Comparison of ENCODE assay signal across 9 cellular contexts in the genomic region with DNA sequence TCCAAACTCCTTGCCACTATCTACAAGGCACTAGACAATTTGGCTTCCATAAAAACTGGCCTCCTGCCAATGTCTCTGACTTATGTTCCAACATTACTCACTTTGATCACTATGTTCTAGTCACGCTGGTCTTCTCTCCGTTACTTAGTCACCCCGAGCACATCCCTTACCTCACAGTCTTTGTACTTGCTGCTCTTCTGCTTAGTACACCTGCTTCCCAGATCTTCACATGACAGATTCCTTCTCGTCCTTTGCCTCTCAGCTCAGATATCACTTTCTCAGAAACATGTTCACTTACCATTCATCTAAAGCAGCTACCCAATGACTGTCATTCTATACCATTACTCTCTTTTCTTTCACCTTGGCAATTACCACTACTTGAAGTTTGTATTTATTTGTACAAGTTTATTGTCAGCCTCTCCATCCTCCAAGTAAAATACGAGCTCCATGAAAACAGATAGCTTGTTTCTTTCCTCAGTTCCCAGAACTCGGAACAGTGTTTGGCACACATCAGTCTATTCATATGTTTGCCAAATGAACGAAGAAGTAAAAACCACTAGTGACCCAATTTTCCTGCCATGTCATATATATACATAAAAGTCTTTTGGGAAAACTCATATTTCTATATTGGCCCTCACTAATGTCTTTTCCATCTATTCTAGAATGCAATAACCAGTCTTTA. TPM values are rescaled to one million over a fixed set of nuclear protein-coding genes. Genes with fewer than 3 reads are reported as not detected.
DNase-seq lines count a peak whose midpoint lies in the region; ATAC-seq and TF ChIP-seq lines count a peak whose summit lies in the region.
"Had no signal": no experiment of that assay in that cellular context is flagged by ENCODE, and none has a peak within 500 bp of the region (broad histone marks: within the 10 kb centered on the region; RNA-seq: fewer than 3 reads in every experiment).

No MANE protein-coding gene starts in this region.

- intact Hi-C loops in body of pancreas (cut with DNase I), result no loop called here
- intact Hi-C loops in right lobe of liver (cut with DNase I), result no loop called here

- DNase-seq in AG04449 (ENCODE audit: low read depth, low spot score) (peak; percentile 60), HS-5 (ENCODE audit: low read depth) (peak; percentile 79), body of pancreas (peak in 3 of 4 donors; percentile 35 to 43 (median 38)), right lobe of liver (no peak), OCI-M2 (lab: John Stamatoyannopoulos, UW; ENCODE audit: unreplicated experiment) (no peak), HuH-7.5 (ENCODE audit: low spot score) (no peak), endodermal cell (no peak)

- POLR2A ChIA-PET in AG04449 (lab: Yijun Ruan, JAX), result no interaction called here

- TF ChIP-seq POLR2A in body of pancreas (IDR thresholded peaks at IDR 0.05) (no peak), right lobe of liver (IDR thresholded peaks at IDR 0.05) (no peak)

- H3K27me3 ChIP-seq in body of pancreas, result no peaks in the 10 kb centered on the region
- H3K27me3 ChIP-seq in right lobe of liver, result no peaks in the 10 kb centered on the region
- H3K27me3 ChIP-seq in endodermal cell (ENCODE audit: control insufficient read depth, insufficient read depth, low read length, poor library complexity, severe bottlenecking), result peaks cover 23% of the 10 kb centered on the region
- H3K27me3 ChIP-seq: SJSA1 had no signal

- H3K27ac ChIP-seq in body of pancreas, result peak overlapping the region in 1 of 4 donors; percentile 61
- peak overlapping the region in 1 of 3 donors; percentile 68 for H3K27ac ChIP-seq in right lobe of liver
- H3K27ac ChIP-seq in endodermal cell (ENCODE audit: low read depth, low read length), result no peak overlapping the region
- H3K27ac ChIP-seq: SJSA1 had no signal

- H3K4me1 ChIP-seq in body of pancreas (peaks cover 28% of the 10 kb centered on the region), right lobe of liver (peaks cover 0 to 26% (median 8%) of the 10 kb centered on the region in 4 donors), endodermal cell (ENCODE audit: control insufficient read depth, insufficient read depth, low read length) (no peaks in the 10 kb centered on the region)

- TF ChIP-seq CTCF in AG04449 (IDR thresholded peaks at IDR 0.05; ENCODE audit: insufficient read depth, low read length, missing control alignments) (no peak), body of pancreas (IDR thresholded peaks at IDR 0.05) (no peak), right lobe of liver (IDR thresholded peaks at IDR 0.05) (no peak), endodermal cell (conservative IDR thresholded peaks at IDR 0.05) (no peak)

- 64 to 71% methylated on average over 7 of the region's 7 CpGs for WGBS in body of pancreas, 2 donors
- WGBS in right lobe of liver (ENCODE audit: insufficient coverage, low coverage, low lambda C conversion rate, missing lambda C conversion rate), result 52% methylated on average over 7 of the region's 7 CpGs
- WGBS in endodermal cell (ENCODE audit: insufficient coverage in 1 of 2, insufficient read length in 1 of 2), 2 experiments, result 88 to 89% methylated on average over 5 to 7 of the region's 7 CpGs

- H3K9me3 ChIP-seq in body of pancreas (no peaks in the 10 kb centered on the region), right lobe of liver (no peaks in the 10 kb centered on the region), endodermal cell (ENCODE audit: control insufficient read depth, low read length) (no peaks in the 10 kb centered on the region)
- H3K9me3 ChIP-seq: SJSA1 had no signal

- H3K27ac Mint-ChIP-seq in endodermal cell, result no peak overlapping the region

- H3K36me3 ChIP-seq in body of pancreas (replicated peaks in 1 of 2; ENCODE audit: insufficient read depth in 1 of 2, low read depth in 2 of 2) (no peaks in the 10 kb centered on the region), right lobe of liver (peaks cover 0 to 4% (median 0%) of the 10 kb centered on the region in 4 donors), endodermal cell (ENCODE audit: control insufficient read depth, insufficient read depth, low read length) (no peaks in the 10 kb centered on the region)
- H3K36me3 ChIP-seq: SJSA1 had no signal

- no peak overlapping the region for H3K9ac ChIP-seq in endodermal cell (ENCODE audit: extremely low read depth, low read length, poor library complexity, severe bottlenecking)

- H3K27me3 Mint-ChIP-seq in endodermal cell (ENCODE audit: insufficient read depth), result peaks cover 2% of the 10 kb centered on the region

- CTCF ChIA-PET in AG04449 (lab: Yijun Ruan, JAX), result interaction anchor here (0.8 kb wide), 1 partner anchor 10 kb away, joined by 3 read pairs; no protein-coding TSS in a partner anchor

- H3K4me1 Mint-ChIP-seq in endodermal cell, result no peaks in the 10 kb centered on the region

- H3K4me3 ChIP-seq in AG04449 (ENCODE audit: low read depth, low read length), result no peak overlapping the region
- no peak overlapping the region for H3K4me3 ChIP-seq in body of pancreas
- H3K4me3 ChIP-seq in right lobe of liver, result no peak overlapping the region
- no peak overlapping the region for H3K4me3 ChIP-seq in endodermal cell (ENCODE audit: low read length)
- H3K4me3 ChIP-seq: SJSA1 had no signal

- no peaks in the 10 kb centered on the region for H3K9me3 Mint-ChIP-seq in endodermal cell

- no peaks in the 10 kb centered on the region for H3K36me3 Mint-ChIP-seq in endodermal cell (ENCODE audit: low read depth)

- ATAC-seq in body of pancreas (no peak), right lobe of liver (peak; percentile 48 to 75 (median 60)), HG02623 (IDR thresholded peaks at IDR 0.05; ENCODE audit: unreplicated experiment) (no peak)

- H3K4me3 Mint-ChIP-seq in endodermal cell, result no peak overlapping the region

RNA-seq across cellular contexts. Expression of a gene that starts 5.9 kb away (rescaled TPM):
- total RNA-seq in body of pancreas (10 to 100 TPM; 21.3 to 30.3 TPM), right lobe of liver (10 to 100 TPM in 1 of 6 experiments, 1 to 10 TPM in 5; 4.7 to 11.1 (median 6.5) TPM), endodermal cell (1 to 10 TPM; 4.9 to 8.2 TPM)
- 2.2 TPM for polyA plus RNA-seq in endodermal cell (2013, experiment 1 of 2)
- 2.2 TPM for polyA plus RNA-seq in endodermal cell (2013, experiment 2 of 2)

Comparison
In these comparisons a context has a peak if more than half of its experiments do, and no peak if none do; other contexts are left out.
1. DNase-seq: peak in AG04449 (single experiment), HS-5 (single experiment) and body of pancreas (3 of 4); none in right lobe of liver (0 of 3), OCI-M2 (single experiment), HuH-7.5 (single experiment) and endodermal cell (single experiment).
2. ATAC-seq: peak in right lobe of liver (4 of 4); none in body of pancreas (single experiment) and HG02623 (single experiment).